Comparison of ENCODE assay signal across 21 cellular contexts in the genomic region with DNA sequence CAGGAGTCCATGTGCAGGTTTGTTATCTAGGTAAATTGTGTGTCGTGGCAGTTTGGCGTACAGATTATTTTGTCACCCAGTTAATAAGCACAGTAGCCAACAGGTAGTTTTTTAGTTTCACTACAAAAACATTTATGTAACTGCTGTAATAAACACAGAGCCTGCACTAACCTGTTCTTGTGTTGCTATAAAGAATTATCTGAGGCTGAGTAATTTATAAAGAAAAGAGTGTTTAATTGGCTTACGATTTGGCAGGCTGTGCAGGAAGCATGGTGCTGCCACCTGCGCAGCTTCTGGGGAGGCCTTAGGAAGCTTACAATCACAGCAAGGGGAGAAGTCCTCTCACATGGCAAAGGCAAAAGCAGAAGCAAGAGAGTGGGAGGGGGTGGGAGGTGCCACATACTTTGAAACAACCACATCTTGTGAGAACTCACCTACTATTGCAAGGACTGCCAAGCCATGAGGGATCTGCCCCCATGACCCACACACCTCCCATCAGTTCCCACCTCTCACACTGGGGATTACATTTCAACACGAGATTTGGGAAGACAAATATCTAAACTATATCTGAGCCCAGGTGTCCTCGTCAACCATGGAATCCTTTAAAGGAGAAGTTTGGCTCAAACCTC.
DNase-seq lines count a peak whose midpoint lies in the region; ATAC-seq, FAIRE-seq and TF ChIP-seq lines count a peak whose summit lies in the region.
"Had no signal": no experiment of that assay in that cellular context is flagged by ENCODE, and none has a peak within 500 bp of the region (broad histone marks: within the 10 kb centered on the region; RNA-seq: fewer than 3 reads in every experiment).

No MANE protein-coding gene starts in this region.

- peak; percentile 47 for DNase-seq in mesendoderm
- no peak for DNase-seq in hypothalamus (lab: John Stamatoyannopoulos, UW)
- DNase-seq in frontal cortex (ENCODE audit: low spot score in 2 of 2): no peak
- DNase-seq in neural progenitor cell (ENCODE audit: low spot score): no peak
- DNase-seq: ACHN; BE2C; C1 segment of cervical spinal cord; CD4-positive, CD25-positive, alpha-beta regulatory T cell; CD8-positive, alpha-beta memory T cell; COR-L47; DMS 273 treated with DMSO at 0.1 percent for 48 hours; DMS53; DND-41; EL; H9 had no signal

- H3K79me1 ChIP-seq in mesendoderm (ENCODE audit: low read length): no peaks in the 10 kb centered on the region

- no peaks in the 10 kb centered on the region for H3K36me3 Mint-ChIP-seq in neural progenitor cell
- H3K36me3 Mint-ChIP-seq: CD4-positive, CD25-positive, alpha-beta regulatory T cell; CD8-positive, alpha-beta memory T cell had no signal

- H3K4me2 ChIP-seq in mesendoderm (ENCODE audit: low read length): no peak overlapping the region
- no peak overlapping the region for H3K4me2 ChIP-seq in neural progenitor cell

- no peaks in the 10 kb centered on the region for H3K36me3 ChIP-seq in mesendoderm (ENCODE audit: control insufficient read depth, insufficient read depth, low read length)
- no peaks in the 10 kb centered on the region for H3K36me3 ChIP-seq in neural progenitor cell
- H3K36me3 ChIP-seq: BE2C had no signal

- H2BK120ac ChIP-seq in mesendoderm (ENCODE audit: low read depth, low read length): no peak overlapping the region

- ATAC-seq in esophagus mucosa (peak; percentile 94), HG03045 (IDR thresholded peaks at IDR 0.05; ENCODE audit: unreplicated experiment) (no peak)
- ATAC-seq: GM12878 had no signal

- peak overlapping the region; percentile 79 for H3K4ac ChIP-seq in mesendoderm (ENCODE audit: low read depth, low read length)

- H3K4me3 Mint-ChIP-seq in neural progenitor cell: no peak overlapping the region
- H3K4me3 Mint-ChIP-seq: CD4-positive, CD25-positive, alpha-beta regulatory T cell; CD8-positive, alpha-beta memory T cell; H9 had no signal

- no CpG with 5 or more reads among the region's 6 CpGs for WGBS in mesendoderm (ENCODE audit: extremely low coverage, insufficient coverage, low lambda C conversion rate)

- H3K27ac ChIP-seq in mesendoderm (ENCODE audit: low read depth, low read length) (no peak overlapping the region), neural progenitor cell (no peak overlapping the region)

- H3K9ac ChIP-seq in mesendoderm (ENCODE audit: low read length): no peak overlapping the region
- H3K9ac ChIP-seq in neural progenitor cell: no peak overlapping the region

- H3K27ac Mint-ChIP-seq in neural progenitor cell: no peak overlapping the region
- H3K27ac Mint-ChIP-seq: CD4-positive, CD25-positive, alpha-beta regulatory T cell; CD8-positive, alpha-beta memory T cell had no signal

- H3K9me3 ChIP-seq in neural progenitor cell (ENCODE audit: low read depth): no peaks in the 10 kb centered on the region
- H3K9me3 ChIP-seq: BE2C had no signal

- H2BK5ac ChIP-seq in mesendoderm (ENCODE audit: low read length): no peak overlapping the region

- no peaks in the 10 kb centered on the region for H3F3A ChIP-seq in neural progenitor cell (ENCODE audit: low read depth)

- no peak overlapping the region for H2AFZ ChIP-seq in neural progenitor cell (replicated peaks)

- H4K8ac ChIP-seq in mesendoderm (ENCODE audit: low read depth, low read length): no peak overlapping the region

- H3K23ac ChIP-seq in mesendoderm (ENCODE audit: low read length): no peak overlapping the region

- no peak overlapping the region for H4K5ac ChIP-seq in mesendoderm (ENCODE audit: low read length)

- H3K79me2 ChIP-seq in mesendoderm (ENCODE audit: control insufficient read depth, insufficient read depth, low read length) (no peaks in the 10 kb centered on the region), neural progenitor cell (ENCODE audit: low read depth) (no peaks in the 10 kb centered on the region)

- H4K20me1 ChIP-seq in neural progenitor cell (ENCODE audit: low read depth): no peaks in the 10 kb centered on the region

- no peaks in the 10 kb centered on the region for H3K9me3 Mint-ChIP-seq in neural progenitor cell
- H3K9me3 Mint-ChIP-seq: CD4-positive, CD25-positive, alpha-beta regulatory T cell; CD8-positive, alpha-beta memory T cell; H9 had no signal

- H3K18ac ChIP-seq in mesendoderm (ENCODE audit: low read length): no peak overlapping the region

- H3K4me1 ChIP-seq in mesendoderm (ENCODE audit: control insufficient read depth, low read depth, low read length) (peaks cover 15% of the 10 kb centered on the region), neural progenitor cell (peaks cover 11% of the 10 kb centered on the region)
- H3K4me1 ChIP-seq: BE2C had no signal

- no peaks in the 10 kb centered on the region for H3K27me3 Mint-ChIP-seq in neural progenitor cell (ENCODE audit: insufficient read depth, low read depth)
- H3K27me3 Mint-ChIP-seq: CD4-positive, CD25-positive, alpha-beta regulatory T cell had no signal

- no peak for TF ChIP-seq CTCF in neural progenitor cell (IDR thresholded peaks at IDR 0.05)

- H2BK15ac ChIP-seq in mesendoderm (replicated peaks; ENCODE audit: low read depth): no peak overlapping the region

- H2AK5ac ChIP-seq in mesendoderm (ENCODE audit: low read length): no peak overlapping the region

- H3K56ac ChIP-seq in mesendoderm (ENCODE audit: low read length): no peak overlapping the region

- H3K27me3 ChIP-seq in mesendoderm (ENCODE audit: insufficient read depth, low read length, poor library complexity) (no peaks in the 10 kb centered on the region), neural progenitor cell (no peaks in the 10 kb centered on the region)
- H3K27me3 ChIP-seq: BE2C had no signal

- peaks cover 19% of the 10 kb centered on the region for H3K4me1 Mint-ChIP-seq in neural progenitor cell
- H3K4me1 Mint-ChIP-seq: CD4-positive, CD25-positive, alpha-beta regulatory T cell had no signal

- peak; percentile 18 for FAIRE-seq in colon (lab: Jason Lieb, UNC)
- no peak for FAIRE-seq in frontal cortex (lab: Jason Lieb, UNC)
- FAIRE-seq: A204.1, GM12878, H1 had no signal

- H3K4me3 ChIP-seq in mesendoderm (ENCODE audit: low read length): no peak overlapping the region
- H3K4me3 ChIP-seq in neural progenitor cell: no peak overlapping the region
- H3K4me3 ChIP-seq: GM12878 had no signal
